Comparison of ENCODE assay signal across 8 cellular contexts in the genomic region with DNA sequence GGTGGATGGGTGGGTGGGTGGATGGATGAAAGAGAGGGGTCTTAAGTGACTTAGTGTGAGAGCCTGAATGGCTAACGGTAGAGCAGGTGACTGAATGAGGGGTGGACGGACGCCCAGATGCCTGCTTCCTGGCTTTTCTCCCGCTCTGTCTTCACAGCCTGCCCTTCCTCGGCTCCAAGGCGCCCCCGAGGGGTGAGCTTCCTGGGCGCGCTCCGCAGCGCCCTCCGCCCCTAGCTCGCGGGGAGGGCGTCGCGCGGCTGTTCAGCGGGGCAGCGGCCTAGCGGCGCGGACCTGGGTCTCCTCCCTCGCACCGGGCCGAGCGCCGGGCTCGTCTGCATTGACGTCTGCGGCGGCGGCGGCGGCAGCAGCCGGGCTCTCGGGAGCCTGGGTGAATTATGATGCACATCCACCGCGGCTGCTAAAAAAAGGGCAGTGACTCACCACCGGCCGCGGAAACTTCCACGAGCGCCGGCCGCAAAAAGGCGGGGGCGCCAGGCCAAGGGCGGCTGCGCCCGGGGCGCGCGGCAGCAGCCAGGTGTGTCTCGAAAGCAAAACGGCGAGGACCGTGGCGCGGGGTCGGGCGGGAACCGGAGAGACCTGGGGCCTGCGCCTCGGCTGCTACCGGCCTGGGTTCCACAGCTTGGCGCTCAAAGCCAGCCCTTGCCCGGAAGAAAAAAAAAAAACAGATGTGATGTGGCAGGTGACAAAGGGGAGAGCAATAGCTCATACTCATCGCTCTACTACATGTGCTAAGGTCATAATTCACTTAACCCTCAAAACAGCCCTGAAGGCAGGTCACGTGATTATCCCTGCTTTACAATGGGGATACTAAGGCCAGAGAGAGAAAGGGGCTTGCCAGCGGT.
DNase-seq lines count a peak whose midpoint lies in the region; ATAC-seq and TF ChIP-seq lines count a peak whose summit lies in the region.

No MANE protein-coding gene starts in this region.

- no peak overlapping the region for H3K27ac ChIP-seq in cardiac muscle cell
- peak overlapping the region; percentile 24 to 76 (median 58) for H3K27ac ChIP-seq in tibial nerve

- H3K36me3 ChIP-seq in Caco-2 (ENCODE audit: control insufficient read depth, insufficient read depth, low read length): no peaks in the 10 kb centered on the region
- H3K36me3 ChIP-seq in cardiac muscle cell: no peaks in the 10 kb centered on the region
- H3K36me3 ChIP-seq in tibial nerve: no peaks in the 10 kb centered on the region

- peak; percentile 95 for ATAC-seq in GM19463 (IDR thresholded peaks at IDR 0.05; ENCODE audit: unreplicated experiment)
- peak; percentile 80 for ATAC-seq in HG03571 (IDR thresholded peaks at IDR 0.05; ENCODE audit: unreplicated experiment)
- ATAC-seq in activated naive CD8-positive, alpha-beta T cell treated with anti-CD3 and anti-CD28 coated beads, Interleukin-2, amount 50 U/mL, for 24 hours: peak; percentile 94

- no peaks in the 10 kb centered on the region for H3K9me3 ChIP-seq in Caco-2
- H3K9me3 ChIP-seq in cardiac muscle cell (ENCODE audit: low read depth): no peaks in the 10 kb centered on the region
- no peaks in the 10 kb centered on the region for H3K9me3 ChIP-seq in tibial nerve

- no peak overlapping the region for H3K27ac Mint-ChIP-seq in Caco-2 (ENCODE audit: unreplicated experiment)
- H3K27ac Mint-ChIP-seq in activated naive CD8-positive, alpha-beta T cell treated with anti-CD3 and anti-CD28 coated beads, Interleukin-2, amount 50 U/mL, for 24 hours: peak overlapping the region; percentile 75

- H3K9me3 Mint-ChIP-seq in Caco-2 (ENCODE audit: unreplicated experiment): no peaks in the 10 kb centered on the region
- no peaks in the 10 kb centered on the region for H3K9me3 Mint-ChIP-seq in activated naive CD8-positive, alpha-beta T cell treated with anti-CD3 and anti-CD28 coated beads, Interleukin-2, amount 50 U/mL, for 24 hours

- H3K36me3 Mint-ChIP-seq in Caco-2 (ENCODE audit: insufficient read depth, unreplicated experiment): peaks cover 6% of the 10 kb centered on the region
- no peaks in the 10 kb centered on the region for H3K36me3 Mint-ChIP-seq in activated naive CD8-positive, alpha-beta T cell treated with anti-CD3 and anti-CD28 coated beads, Interleukin-2, amount 50 U/mL, for 24 hours (ENCODE audit: low read depth)

- TF ChIP-seq EP300 in tibial nerve (IDR thresholded peaks at IDR 0.05): peak; percentile 61 to 67

- POLR2A ChIA-PET in Caco-2 (lab: Charles Lee): interaction anchor here (0.7 kb wide), 1 partner anchor 9 kb away, joined by 4 read pairs; no protein-coding TSS in a partner anchor

- H3K4me1 Mint-ChIP-seq in Caco-2 (ENCODE audit: low read depth, unreplicated experiment): peaks cover 14% of the 10 kb centered on the region
- peaks cover 35% of the 10 kb centered on the region for H3K4me1 Mint-ChIP-seq in activated naive CD8-positive, alpha-beta T cell treated with anti-CD3 and anti-CD28 coated beads, Interleukin-2, amount 50 U/mL, for 24 hours

- no TSS peak for BruUV-seq in Caco-2 (replicated peaks; lab: Mats Ljungman, UMichigan)

- H3K4me3 ChIP-seq in Caco-2 (ENCODE audit: low read depth, low read length): peak overlapping the region; percentile 28
- peak overlapping the region; percentile 30 for H3K4me3 ChIP-seq in cardiac muscle cell
- peak overlapping the region; percentile 7 to 46 (median 30) for H3K4me3 ChIP-seq in tibial nerve

- H3K27me3 ChIP-seq in Caco-2 (replicated peaks; ENCODE audit: control insufficient read depth, insufficient read depth, low read length) (no peaks in the 10 kb centered on the region; the same call in 1 of the 2 replicates), cardiac muscle cell (peaks cover 13% of the 10 kb centered on the region), tibial nerve (no peaks in the 10 kb centered on the region)

- CTCF ChIA-PET in Caco-2 (lab: Charles Lee): no interaction called here

- DNase-seq in Caco-2: peak in 1 of 2 experiments; percentile 48
- DNase-seq in SK-N-DZ (ENCODE audit: low spot score): peak; percentile 21
- peak; percentile 87 for DNase-seq in activated naive CD8-positive, alpha-beta T cell treated with anti-CD3 and anti-CD28 coated beads, Interleukin-2, amount 50 U/mL, for 24 hours
- peak; percentile 83 to 91 for DNase-seq in cardiac muscle cell (ENCODE audit: low read depth in 1 of 2, low spot score in 1 of 2)
- peak; percentile 32 for DNase-seq in pons (ENCODE audit: low spot score)
- peak; percentile 48 to 53 for DNase-seq in tibial nerve (ENCODE audit: low spot score in 2 of 2)

- intact Hi-C loops in Caco-2 (cut with micrococcal nuclease; ENCODE audit: unreplicated experiment): loop anchor here (2.0 kb wide), 1 partner anchor 330 kb away; no protein-coding TSS in a partner anchor

- 3 to 4% methylated on average over 52 to 55 of the region's 71 CpGs for WGBS in tibial nerve, 2 donors

- no peak for TF ChIP-seq POLR2A in tibial nerve (IDR thresholded peaks at IDR 0.05)

- H3K4me1 ChIP-seq in Caco-2: no peaks in the 10 kb centered on the region
- no peaks in the 10 kb centered on the region for H3K4me1 ChIP-seq in cardiac muscle cell (ENCODE audit: low read depth)
- peaks cover 0 to 14% (median 3%) of the 10 kb centered on the region in 4 donors for H3K4me1 ChIP-seq in tibial nerve

- peaks cover 21% of the 10 kb centered on the region for H3K27me3 Mint-ChIP-seq in Caco-2 (ENCODE audit: insufficient read depth, unreplicated experiment)
- peaks cover 43% of the 10 kb centered on the region for H3K27me3 Mint-ChIP-seq in activated naive CD8-positive, alpha-beta T cell treated with anti-CD3 and anti-CD28 coated beads, Interleukin-2, amount 50 U/mL, for 24 hours

- H3K4me3 Mint-ChIP-seq in Caco-2 (ENCODE audit: unreplicated experiment): peak overlapping the region; percentile 60
- H3K4me3 Mint-ChIP-seq in activated naive CD8-positive, alpha-beta T cell treated with anti-CD3 and anti-CD28 coated beads, Interleukin-2, amount 50 U/mL, for 24 hours: peak overlapping the region; percentile 36

- TF ChIP-seq CTCF in Caco-2 (IDR thresholded peaks at IDR 0.05; ENCODE audit: insufficient read depth in 1 of 2, low read depth in 1 of 2, low read length in 1 of 2, severe bottlenecking in 1 of 2, unreplicated experiment in 1 of 2) (peak in 1 of 2 experiments; percentile 38), cardiac muscle cell (IDR thresholded peaks at IDR 0.05; ENCODE audit: low read depth, low read length) (peak; percentile 37), tibial nerve (IDR thresholded peaks at IDR 0.05) (peak in 1 of 5 experiments; percentile 13)
